27 cellular contexts compared by ENCODE assay signal in genomic region chr14:83379371-83379770, GRCh38.
DNase-seq lines count a peak whose midpoint lies in the region; ATAC-seq and TF ChIP-seq lines count a peak whose summit lies in the region.
"Had no signal": no experiment of that assay in that cellular context is flagged by ENCODE, and none has a peak within 500 bp of the region (broad histone marks: within the 10 kb centered on the region; RNA-seq: fewer than 3 reads in every experiment).

No MANE protein-coding gene starts in this region.

- POLR2A ChIA-PET in IMR-90 (lab: Charles Lee; ENCODE audit: unreplicated experiment), result no interaction called here

- H3K9me3 ChIP-seq in IMR-90 (ENCODE audit: control insufficient read depth, insufficient read depth, low read length) (no peaks in the 10 kb centered on the region), smooth muscle cell (replicated peaks; ENCODE audit: low read depth) (no peaks in the 10 kb centered on the region)

- H3K14ac ChIP-seq in IMR-90 (replicated peaks; ENCODE audit: low read depth, low read length), result no peak overlapping the region

- CTCF ChIA-PET in IMR-90 (lab: Yijun Ruan, JAX), result interaction anchor here (0.6 kb wide), 1 partner anchor 26 kb away, joined by 3 read pairs; no protein-coding TSS in a partner anchor

- TF ChIP-seq RAD21 in IMR-90 (IDR thresholded peaks at IDR 0.05; ENCODE audit: low read length), result no peak

- no peaks in the 10 kb centered on the region for H3K9me1 ChIP-seq in IMR-90 (ENCODE audit: insufficient read depth, low read length)

- no peaks in the 10 kb centered on the region for H3K36me3 ChIP-seq in IMR-90 (ENCODE audit: control insufficient read depth, insufficient read depth, low read length)
- no peaks in the 10 kb centered on the region for H3K36me3 ChIP-seq in brain microvascular endothelial cell (replicated peaks)
- H3K36me3 ChIP-seq in smooth muscle cell (ENCODE audit: low read depth), result no peaks in the 10 kb centered on the region
- H3K36me3 ChIP-seq: left lung, WERI-Rb-1 had no signal

- H3K27ac ChIP-seq in IMR-90 (ENCODE audit: insufficient read depth, low read length) (no peak overlapping the region), brain microvascular endothelial cell (no peak overlapping the region), smooth muscle cell (ENCODE audit: low read depth) (peak overlapping the region; percentile 59)
- H3K27ac ChIP-seq: left lung, PC-9, WERI-Rb-1 had no signal

- no peak overlapping the region for H2AK5ac ChIP-seq in IMR-90 (ENCODE audit: low read depth, low read length)

- H3K4me1 ChIP-seq in IMR-90 (ENCODE audit: control insufficient read depth, insufficient read depth, low read length), result no peaks in the 10 kb centered on the region
- H3K4me1 ChIP-seq in smooth muscle cell (ENCODE audit: low read depth), result no peaks in the 10 kb centered on the region
- H3K4me1 ChIP-seq: left lung had no signal

- no peak overlapping the region for H4K8ac ChIP-seq in IMR-90 (ENCODE audit: low read depth in 2 of 2, low read length in 2 of 2)

- H2BK120ac ChIP-seq in IMR-90 (ENCODE audit: low read depth, low read length), result no peak overlapping the region

- H3K4me3 ChIP-seq in IMR-90 (ENCODE audit: insufficient read depth, low read depth, low read length) (no peak overlapping the region), brain microvascular endothelial cell (ENCODE audit: low read depth, low read length) (no peak overlapping the region), smooth muscle cell (no peak overlapping the region)
- H3K4me3 ChIP-seq: left lung, PC-9 had no signal

- H4K20me1 ChIP-seq in IMR-90 (ENCODE audit: insufficient read depth, low read length), result no peaks in the 10 kb centered on the region
- H4K20me1 ChIP-seq in smooth muscle cell (ENCODE audit: low read depth), result no peaks in the 10 kb centered on the region

- H3K9ac ChIP-seq in IMR-90 (ENCODE audit: low read depth, low read length) (no peak overlapping the region), smooth muscle cell (ENCODE audit: low read depth) (no peak overlapping the region)

- DNase-seq in IMR-90 (peak; percentile 4), brain microvascular endothelial cell (peak; percentile 48), left ventricle myocardium superior (no peak), smooth muscle cell (lab: John Stamatoyannopoulos, UW; ENCODE audit: unreplicated experiment) (no peak), SK-N-DZ (ENCODE audit: low spot score) (no peak), NCI-H2081 (lab: John Stamatoyannopoulos, UW) (no peak)
- DNase-seq: activated CD4-positive, alpha-beta T cell treated with anti-CD3 and anti-CD28 coated beads, Interleukin-2, amount 10 ng/mL, durations not matched to agents 7 days and 5 days; activated gamma-delta T cell treated with Interleukin-2 at 50 U/mL for 16 hours; activated naive CD8-positive, alpha-beta T cell treated with anti-CD3 and anti-CD28 coated beads, Interleukin-2, amount 50 U/mL, for 24 hours; activated T-cell treated with anti-CD3 and anti-CD28 coated beads, Interleukin-2, amount 50 U/mL, for 4 hours; CD4-positive, CD25-positive, alpha-beta regulatory T cell; effector CD4-positive, alpha-beta T cell; erythroblast; foreskin melanocyte; H9; hypothalamus; left lung; naive thymus-derived CD8-positive, alpha-beta T cell; NCI-H1092 treated with DMSO at 0.1 percent for 48 hours; NCI-H187 treated with DMSO at 0.1 percent for 48 hours; NCI-H524; PC-9; SHP77; stimulated activated CD4-positive, alpha-beta T cell treated with anti-CD3 and anti-CD28 coated beads, Interleukin-2, amount 100 ng/mL, for 48 hours; T1000; WERI-Rb-1 had no signal

- ATAC-seq in IMR-90 (ENCODE audit: low read depth), result no peak
- ATAC-seq in left ventricle myocardium superior, result peak; percentile 82
- ATAC-seq in GM21723 (IDR thresholded peaks at IDR 0.05; ENCODE audit: unreplicated experiment), result no peak
- ATAC-seq: activated naive CD8-positive, alpha-beta T cell treated with anti-CD3 and anti-CD28 coated beads, Interleukin-2, amount 50 U/mL, for 24 hours; activated T-cell treated with anti-CD3 and anti-CD28 coated beads, Interleukin-2, amount 50 U/mL, for 4 hours; left lung; naive thymus-derived CD8-positive, alpha-beta T cell had no signal

- H2BK20ac ChIP-seq in IMR-90 (ENCODE audit: low read depth, low read length), result no peak overlapping the region

- in situ Hi-C loops in IMR-90 (cut with MboI; ENCODE audit: low sequenced_read_pairs), result no loop called here
- in situ Hi-C loops in brain microvascular endothelial cell (cut with HindIII; ENCODE audit: low pct_ligation_motif_present, low sequenced_read_pairs), result no loop called here

- TF ChIP-seq CTCF in IMR-90 (conservative IDR thresholded peaks at IDR 0.05; ENCODE audit: low read depth, low read length), result no peak
- TF ChIP-seq CTCF in brain microvascular endothelial cell (IDR thresholded peaks at IDR 0.05; ENCODE audit: low read depth, low read length, missing control alignments), result no peak
- no peak for TF ChIP-seq CTCF in smooth muscle cell (IDR thresholded peaks at IDR 0.05; ENCODE audit: borderline replicate concordance, insufficient read depth, poor library complexity, severe bottlenecking)

- H3K4me2 ChIP-seq in IMR-90 (ENCODE audit: low read depth, low read length) (no peak overlapping the region), smooth muscle cell (peak overlapping the region; percentile 71)
- H3K4me2 ChIP-seq: PC-9 had no signal

- no CpG with 5 or more reads among the region's 3 CpGs for WGBS in IMR-90 (ENCODE audit: extremely low coverage in 2 of 2, insufficient read length in 1 of 2), 2 experiments
- 14% methylated on average over 3 of the region's 3 CpGs for WGBS in smooth muscle cell (ENCODE audit: low lambda C conversion rate)

- no peaks in the 10 kb centered on the region for H3K79me1 ChIP-seq in IMR-90 (ENCODE audit: low read depth in 1 of 2, low read length in 2 of 2)

- H2AFZ ChIP-seq in IMR-90 (replicated peaks; ENCODE audit: low read length, poor library complexity), result no peak overlapping the region
- peak overlapping the region; percentile 56 for H2AFZ ChIP-seq in smooth muscle cell (ENCODE audit: low read depth)
- H2AFZ ChIP-seq: PC-9 had no signal

- H3K56ac ChIP-seq in IMR-90 (ENCODE audit: extremely low read depth, insufficient read depth, low read length), result no peak overlapping the region

- TF ChIP-seq POLR2A in IMR-90 (IDR thresholded peaks at IDR 0.05; ENCODE audit: low read depth, low read length), result no peak

- no peak overlapping the region for H4K91ac ChIP-seq in IMR-90 (ENCODE audit: insufficient read depth, low read depth, low read length)

- no peak overlapping the region for H3K4ac ChIP-seq in IMR-90 (ENCODE audit: low read depth, low read length)

- peaks cover 3% of the 10 kb centered on the region for H3F3A ChIP-seq in smooth muscle cell (ENCODE audit: low read depth)

- H2BK5ac ChIP-seq in IMR-90 (ENCODE audit: low read depth, low read length, poor library complexity, severe bottlenecking), result no peak overlapping the region

- H3K79me2 ChIP-seq in smooth muscle cell (ENCODE audit: low read depth), result no peaks in the 10 kb centered on the region

- H3K18ac ChIP-seq in IMR-90 (ENCODE audit: low read depth, low read length), result no peak overlapping the region; the same call in 1 of the 2 replicates

- H3K23ac ChIP-seq in IMR-90 (ENCODE audit: low read depth, low read length), result no peak overlapping the region

- H2AK9ac ChIP-seq in IMR-90 (replicated peaks; ENCODE audit: low read depth, low read length, poor library complexity), result no peak overlapping the region

- dilution Hi-C loops in IMR-90 (cut with HindIII; ENCODE audit: low sequenced_read_pairs, unreplicated experiment), result no loop called here

- no peak overlapping the region for H4K5ac ChIP-seq in IMR-90 (ENCODE audit: low read depth, low read length)

- intact Hi-C loops in IMR-90 (cut with micrococcal nuclease) (no loop called here), left ventricle myocardium superior (cut with micrococcal nuclease) (no loop called here)

- no TSS peak for BruUV-seq in IMR-90 (replicated peaks; lab: Mats Ljungman, UMichigan)

- H3K27me3 ChIP-seq in IMR-90 (ENCODE audit: control insufficient read depth, insufficient read depth, low read length), result no peaks in the 10 kb centered on the region
- H3K27me3 ChIP-seq in brain microvascular endothelial cell (replicated peaks), result no peaks in the 10 kb centered on the region
- no peaks in the 10 kb centered on the region for H3K27me3 ChIP-seq in smooth muscle cell (ENCODE audit: low read depth)
- H3K27me3 ChIP-seq: left lung had no signal

- H2BK15ac ChIP-seq in IMR-90 (ENCODE audit: low read depth, low read length), result no peak overlapping the region

TF ChIP-seq in IMR-90, 13 proteins besides CTCF, POLR2A, EP300 and RAD21:
- TF ChIP-seq MXI1 (IDR thresholded peaks at IDR 0.05; ENCODE audit: borderline replicate concordance, low read depth, low read length) (no peak), NFE2L2 (IDR thresholded peaks at IDR 0.05; ENCODE audit: low read depth, low read length) (no peak), SMC3 (IDR thresholded peaks at IDR 0.05; ENCODE audit: low read depth, low read length) (no peak), BHLHE40 (IDR thresholded peaks at IDR 0.05; ENCODE audit: low read depth, low read length) (no peak), MAZ (IDR thresholded peaks at IDR 0.05; ENCODE audit: borderline replicate concordance, low read depth, low read length) (no peak), FOS (IDR thresholded peaks at IDR 0.05; ENCODE audit: low read depth, low read length) (no peak), RCOR1 (IDR thresholded peaks at IDR 0.05; ENCODE audit: insufficient replicate concordance, low read length) (no peak)
TF ChIP-seq in IMR-90: peak in this region for 0.

Comparison
In these comparisons a context has a peak if more than half of its experiments do, and no peak if none do; other contexts are left out.
1. DNase-seq: peak in IMR-90 (single experiment) and brain microvascular endothelial cell (single experiment); none in left ventricle myocardium superior (single experiment), smooth muscle cell (single experiment), SK-N-DZ (single experiment) and NCI-H2081 (0 of 2).